2 cellular contexts compared by ENCODE assay signal in genomic region chr3:144054766-144055165, GRCh38.
TF ChIP-seq lines count a peak whose summit lies in the region.

No MANE protein-coding gene starts in this region.

TF ChIP-seq in HepG2, 621 proteins besides CTCF, POLR2A, EP300 and RAD21 (continued from another document):
- TF ChIP-seq, protein P1, sequence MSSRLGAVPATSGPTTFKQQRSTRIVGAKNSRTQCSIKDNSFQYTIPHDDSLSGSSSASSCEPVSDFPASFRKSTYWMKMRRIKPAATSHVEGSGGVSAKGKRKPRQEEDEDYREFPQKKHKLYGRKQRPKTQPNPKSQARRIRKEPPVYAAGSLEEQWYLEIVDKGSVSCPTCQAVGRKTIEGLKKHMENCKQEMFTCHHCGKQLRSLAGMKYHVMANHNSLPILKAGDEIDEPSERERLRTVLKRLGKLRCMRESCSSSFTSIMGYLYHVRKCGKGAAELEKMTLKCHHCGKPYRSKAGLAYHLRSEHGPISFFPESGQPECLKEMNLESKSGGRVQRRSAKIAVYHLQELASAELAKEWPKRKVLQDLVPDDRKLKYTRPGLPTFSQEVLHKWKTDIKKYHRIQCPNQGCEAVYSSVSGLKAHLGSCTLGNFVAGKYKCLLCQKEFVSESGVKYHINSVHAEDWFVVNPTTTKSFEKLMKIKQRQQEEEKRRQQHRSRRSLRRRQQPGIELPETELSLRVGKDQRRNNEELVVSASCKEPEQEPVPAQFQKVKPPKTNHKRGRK (CRISPR knock-in tag; IDR thresholded peaks at IDR 0.05) = no peak
- TF ChIP-seq ZNF292 (CRISPR knock-in tag; IDR thresholded peaks at IDR 0.05; ENCODE audit: borderline replicate concordance, low read depth) (no peak), ZNF629 (CRISPR knock-in tag; conservative IDR thresholded peaks at IDR 0.05) (no peak), ZNF605 (CRISPR knock-in tag; IDR thresholded peaks at IDR 0.05) (no peak), ZNF749 (CRISPR knock-in tag; IDR thresholded peaks at IDR 0.05; ENCODE audit: borderline replicate concordance) (no peak), NFATC3 (CRISPR knock-in tag; IDR thresholded peaks at IDR 0.05) (no peak), ZNF230 (CRISPR knock-in tag; IDR thresholded peaks at IDR 0.05) (no peak), ZFAT (CRISPR knock-in tag; conservative IDR thresholded peaks at IDR 0.05) (no peak), ZNF777 (CRISPR knock-in tag; IDR thresholded peaks at IDR 0.05) (no peak), ZZZ3 (CRISPR knock-in tag; IDR thresholded peaks at IDR 0.05; ENCODE audit: borderline replicate concordance) (no peak)
- TF ChIP-seq, protein P2, sequence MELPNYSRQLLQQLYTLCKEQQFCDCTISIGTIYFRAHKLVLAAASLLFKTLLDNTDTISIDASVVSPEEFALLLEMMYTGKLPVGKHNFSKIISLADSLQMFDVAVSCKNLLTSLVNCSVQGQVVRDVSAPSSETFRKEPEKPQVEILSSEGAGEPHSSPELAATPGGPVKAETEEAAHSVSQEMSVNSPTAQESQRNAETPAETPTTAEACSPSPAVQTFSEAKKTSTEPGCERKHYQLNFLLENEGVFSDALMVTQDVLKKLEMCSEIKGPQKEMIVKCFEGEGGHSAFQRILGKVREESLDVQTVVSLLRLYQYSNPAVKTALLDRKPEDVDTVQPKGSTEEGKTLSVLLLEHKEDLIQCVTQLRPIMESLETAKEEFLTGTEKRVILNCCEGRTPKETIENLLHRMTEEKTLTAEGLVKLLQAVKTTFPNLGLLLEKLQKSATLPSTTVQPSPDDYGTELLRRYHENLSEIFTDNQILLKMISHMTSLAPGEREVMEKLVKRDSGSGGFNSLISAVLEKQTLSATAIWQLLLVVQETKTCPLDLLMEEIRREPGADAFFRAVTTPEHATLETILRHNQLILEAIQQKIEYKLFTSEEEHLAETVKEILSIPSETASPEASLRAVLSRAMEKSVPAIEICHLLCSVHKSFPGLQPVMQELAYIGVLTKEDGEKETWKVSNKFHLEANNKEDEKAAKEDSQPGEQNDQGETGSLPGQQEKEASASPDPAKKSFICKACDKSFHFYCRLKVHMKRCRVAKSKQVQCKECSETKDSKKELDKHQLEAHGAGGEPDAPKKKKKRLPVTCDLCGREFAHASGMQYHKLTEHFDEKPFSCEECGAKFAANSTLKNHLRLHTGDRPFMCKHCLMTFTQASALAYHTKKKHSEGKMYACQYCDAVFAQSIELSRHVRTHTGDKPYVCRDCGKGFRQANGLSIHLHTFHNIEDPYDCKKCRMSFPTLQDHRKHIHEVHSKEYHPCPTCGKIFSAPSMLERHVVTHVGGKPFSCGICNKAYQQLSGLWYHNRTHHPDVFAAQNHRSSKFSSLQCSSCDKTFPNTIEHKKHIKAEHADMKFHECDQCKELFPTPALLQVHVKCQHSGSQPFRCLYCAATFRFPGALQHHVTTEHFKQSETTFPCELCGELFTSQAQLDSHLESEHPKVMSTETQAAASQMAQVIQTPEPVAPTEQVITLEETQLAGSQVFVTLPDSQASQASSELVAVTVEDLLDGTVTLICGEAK (IDR thresholded peaks at IDR 0.05) = no peak
- TF ChIP-seq, protein P2 (CRISPR knock-in tag; IDR thresholded peaks at IDR 0.05) = no peak
- TF ChIP-seq, protein P3, sequence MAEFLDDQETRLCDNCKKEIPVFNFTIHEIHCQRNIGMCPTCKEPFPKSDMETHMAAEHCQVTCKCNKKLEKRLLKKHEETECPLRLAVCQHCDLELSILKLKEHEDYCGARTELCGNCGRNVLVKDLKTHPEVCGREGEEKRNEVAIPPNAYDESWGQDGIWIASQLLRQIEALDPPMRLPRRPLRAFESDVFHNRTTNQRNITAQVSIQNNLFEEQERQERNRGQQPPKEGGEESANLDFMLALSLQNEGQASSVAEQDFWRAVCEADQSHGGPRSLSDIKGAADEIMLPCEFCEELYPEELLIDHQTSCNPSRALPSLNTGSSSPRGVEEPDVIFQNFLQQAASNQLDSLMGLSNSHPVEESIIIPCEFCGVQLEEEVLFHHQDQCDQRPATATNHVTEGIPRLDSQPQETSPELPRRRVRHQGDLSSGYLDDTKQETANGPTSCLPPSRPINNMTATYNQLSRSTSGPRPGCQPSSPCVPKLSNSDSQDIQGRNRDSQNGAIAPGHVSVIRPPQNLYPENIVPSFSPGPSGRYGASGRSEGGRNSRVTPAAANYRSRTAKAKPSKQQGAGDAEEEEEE (CRISPR knock-in tag; IDR thresholded peaks at IDR 0.05; ENCODE audit: borderline replicate concordance) = no peak
- TF ChIP-seq, protein P4, sequence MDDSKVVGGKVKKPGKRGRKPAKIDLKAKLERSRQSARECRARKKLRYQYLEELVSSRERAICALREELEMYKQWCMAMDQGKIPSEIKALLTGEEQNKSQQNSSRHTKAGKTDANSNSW (CRISPR knock-in tag; IDR thresholded peaks at IDR 0.05; ENCODE audit: borderline replicate concordance) = no peak

TF ChIP-seq in GM23338, 12 proteins besides CTCF, POLR2A, EP300 and RAD21 (continued from another document):
- TF ChIP-seq REST (IDR thresholded peaks at IDR 0.05; ENCODE audit: unreplicated experiment) (no peak), JUNB (IDR thresholded peaks at IDR 0.05; ENCODE audit: unreplicated experiment) (no peak), ZNF114 (CRISPR knock-in tag; IDR thresholded peaks at IDR 0.05) (no peak), EZH2 (IDR thresholded peaks at IDR 0.05; ENCODE audit: low read depth, unreplicated experiment) (no peak), POLR2AphosphoS5 (IDR thresholded peaks at IDR 0.05; ENCODE audit: low read depth) (no peak)
- TF ChIP-seq, protein P5, sequence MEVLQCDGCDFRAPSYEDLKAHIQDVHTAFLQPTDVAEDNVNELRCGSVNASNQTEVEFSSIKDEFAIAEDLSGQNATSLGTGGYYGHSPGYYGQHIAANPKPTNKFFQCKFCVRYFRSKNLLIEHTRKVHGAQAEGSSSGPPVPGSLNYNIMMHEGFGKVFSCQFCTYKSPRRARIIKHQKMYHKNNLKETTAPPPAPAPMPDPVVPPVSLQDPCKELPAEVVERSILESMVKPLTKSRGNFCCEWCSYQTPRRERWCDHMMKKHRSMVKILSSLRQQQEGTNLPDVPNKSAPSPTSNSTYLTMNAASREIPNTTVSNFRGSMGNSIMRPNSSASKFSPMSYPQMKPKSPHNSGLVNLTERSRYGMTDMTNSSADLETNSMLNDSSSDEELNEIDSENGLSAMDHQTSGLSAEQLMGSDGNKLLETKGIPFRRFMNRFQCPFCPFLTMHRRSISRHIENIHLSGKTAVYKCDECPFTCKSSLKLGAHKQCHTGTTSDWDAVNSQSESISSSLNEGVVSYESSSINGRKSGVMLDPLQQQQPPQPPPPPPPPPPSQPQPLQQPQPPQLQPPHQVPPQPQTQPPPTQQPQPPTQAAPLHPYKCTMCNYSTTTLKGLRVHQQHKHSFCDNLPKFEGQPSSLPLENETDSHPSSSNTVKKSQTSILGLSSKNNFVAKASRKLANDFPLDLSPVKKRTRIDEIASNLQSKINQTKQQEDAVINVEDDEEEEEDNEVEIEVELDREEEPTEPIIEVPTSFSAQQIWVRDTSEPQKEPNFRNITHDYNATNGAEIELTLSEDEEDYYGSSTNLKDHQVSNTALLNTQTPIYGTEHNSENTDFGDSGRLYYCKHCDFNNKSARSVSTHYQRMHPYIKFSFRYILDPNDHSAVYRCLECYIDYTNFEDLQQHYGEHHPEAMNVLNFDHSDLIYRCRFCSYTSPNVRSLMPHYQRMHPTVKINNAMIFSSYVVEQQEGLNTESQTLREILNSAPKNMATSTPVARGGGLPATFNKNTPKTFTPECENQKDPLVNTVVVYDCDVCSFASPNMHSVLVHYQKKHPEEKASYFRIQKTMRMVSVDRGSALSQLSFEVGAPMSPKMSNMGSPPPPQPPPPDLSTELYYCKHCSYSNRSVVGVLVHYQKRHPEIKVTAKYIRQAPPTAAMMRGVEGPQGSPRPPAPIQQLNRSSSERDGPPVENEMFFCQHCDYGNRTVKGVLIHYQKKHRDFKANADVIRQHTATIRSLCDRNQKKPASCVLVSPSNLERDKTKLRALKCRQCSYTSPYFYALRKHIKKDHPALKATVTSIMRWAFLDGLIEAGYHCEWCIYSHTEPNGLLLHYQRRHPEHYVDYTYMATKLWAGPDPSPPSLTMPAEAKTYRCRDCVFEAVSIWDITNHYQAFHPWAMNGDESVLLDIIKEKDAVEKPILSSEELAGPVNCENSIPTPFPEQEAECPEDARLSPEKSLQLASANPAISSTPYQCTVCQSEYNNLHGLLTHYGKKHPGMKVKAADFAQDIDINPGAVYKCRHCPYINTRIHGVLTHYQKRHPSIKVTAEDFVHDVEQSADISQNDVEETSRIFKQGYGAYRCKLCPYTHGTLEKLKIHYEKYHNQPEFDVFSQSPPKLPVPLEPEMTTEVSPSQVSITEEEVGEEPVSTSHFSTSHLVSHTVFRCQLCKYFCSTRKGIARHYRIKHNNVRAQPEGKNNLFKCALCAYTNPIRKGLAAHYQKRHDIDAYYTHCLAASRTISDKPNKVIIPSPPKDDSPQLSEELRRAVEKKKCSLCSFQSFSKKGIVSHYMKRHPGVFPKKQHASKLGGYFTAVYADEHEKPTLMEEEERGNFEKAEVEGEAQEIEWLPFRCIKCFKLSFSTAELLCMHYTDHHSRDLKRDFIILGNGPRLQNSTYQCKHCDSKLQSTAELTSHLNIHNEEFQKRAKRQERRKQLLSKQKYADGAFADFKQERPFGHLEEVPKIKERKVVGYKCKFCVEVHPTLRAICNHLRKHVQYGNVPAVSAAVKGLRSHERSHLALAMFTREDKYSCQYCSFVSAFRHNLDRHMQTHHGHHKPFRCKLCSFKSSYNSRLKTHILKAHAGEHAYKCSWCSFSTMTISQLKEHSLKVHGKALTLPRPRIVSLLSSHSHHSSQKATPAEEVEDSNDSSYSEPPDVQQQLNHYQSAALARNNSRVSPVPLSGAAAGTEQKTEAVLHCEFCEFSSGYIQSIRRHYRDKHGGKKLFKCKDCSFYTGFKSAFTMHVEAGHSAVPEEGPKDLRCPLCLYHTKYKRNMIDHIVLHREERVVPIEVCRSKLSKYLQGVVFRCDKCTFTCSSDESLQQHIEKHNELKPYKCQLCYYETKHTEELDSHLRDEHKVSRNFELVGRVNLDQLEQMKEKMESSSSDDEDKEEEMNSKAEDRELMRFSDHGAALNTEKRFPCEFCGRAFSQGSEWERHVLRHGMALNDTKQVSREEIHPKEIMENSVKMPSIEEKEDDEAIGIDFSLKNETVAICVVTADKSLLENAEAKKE (CRISPR knock-in tag; IDR thresholded peaks at IDR 0.05) = no peak
